Comparison of ENCODE assay signal across 1 cellular context in the genomic region with DNA sequence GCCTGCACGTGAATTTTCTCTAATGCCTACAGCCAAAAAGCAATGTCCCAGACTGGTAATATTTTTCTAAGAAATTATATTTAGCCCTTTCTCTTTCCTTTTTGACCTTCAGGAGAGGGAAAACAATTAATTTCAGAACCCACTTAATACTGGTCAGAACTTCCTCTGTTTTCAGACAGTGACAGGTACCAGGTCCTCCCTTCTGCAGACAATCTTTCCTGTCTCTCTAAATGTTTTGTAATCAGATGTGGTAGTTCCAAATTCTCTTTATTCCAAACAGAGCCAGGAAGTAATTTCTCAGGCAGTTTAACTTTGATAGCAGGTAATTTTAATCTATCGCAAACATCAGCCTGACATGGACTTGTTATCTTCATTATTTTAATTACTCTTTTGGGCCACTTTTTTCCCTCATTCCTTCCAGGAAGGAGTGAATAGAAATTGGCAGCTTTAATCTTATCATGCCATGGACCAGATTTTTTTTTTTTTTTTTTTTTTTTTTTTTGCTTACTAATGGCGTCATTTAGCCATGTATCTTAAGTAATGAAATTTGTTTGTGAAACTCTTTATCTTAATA.
TF ChIP-seq lines count a peak whose summit lies in the region.

No MANE protein-coding gene starts in this region.

TF ChIP-seq in SK-N-SH, 30 proteins besides CTCF, POLR2A, EP300 and RAD21 (continued from another document):
- TF ChIP-seq TEAD4 (IDR thresholded peaks at IDR 0.05; ENCODE audit: borderline replicate concordance, insufficient read depth) (0 out of 2 replicates have a peak, but pooled peaks have one; percentile 10), EZH2phosphoT487 (IDR thresholded peaks at IDR 0.05; ENCODE audit: borderline replicate concordance, low read depth) (no peak), CHD2 (IDR thresholded peaks at IDR 0.05; ENCODE audit: low read length, partially characterized antibody) (peak; percentile 49), SMC3 (IDR thresholded peaks at IDR 0.05; ENCODE audit: low read depth, low read length) (no peak), MXI1 (IDR thresholded peaks at IDR 0.05; ENCODE audit: low read depth, low read length) (peak; percentile 53; the same call in 1 of the 2 replicates), SIN3A (IDR thresholded peaks at IDR 0.05; ENCODE audit: borderline replicate concordance, low read depth, low read length) (no peak), GATA2 (CRISPR knock-in tag; IDR thresholded peaks at IDR 0.05) (peak; percentile 71), RFX5 (IDR thresholded peaks at IDR 0.05; ENCODE audit: low read length) (no peak), FOSL2 (IDR thresholded peaks at IDR 0.05; ENCODE audit: borderline replicate concordance, low read depth) (no peak)
